In the genomic region with DNA sequence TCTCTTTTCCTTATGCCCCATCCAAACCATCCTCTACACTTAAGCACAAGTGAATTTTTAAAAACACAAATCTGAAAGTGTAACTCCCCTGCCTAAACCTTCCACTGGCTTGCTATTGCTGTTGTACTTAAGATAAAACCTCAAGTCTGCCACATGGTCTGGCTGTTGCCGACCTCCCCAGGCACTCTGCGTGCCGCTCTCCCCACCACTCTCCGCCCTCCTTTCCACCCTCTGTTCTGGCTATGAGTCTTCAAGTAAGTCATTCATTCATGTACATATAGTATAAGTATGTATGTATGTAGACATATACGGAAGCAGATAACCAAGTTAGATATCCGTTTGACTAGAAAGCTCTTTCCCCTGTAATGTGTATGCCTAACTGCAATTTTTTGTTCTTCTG, we compare ENCODE assay signal across 8 cellular contexts.
A peak's percentile ranks its signal among the peaks of the same experiment; 100 is the strongest.
DNase-seq lines count a peak whose midpoint lies in the region; ATAC-seq and TF ChIP-seq lines count a peak whose summit lies in the region.

No MANE protein-coding gene starts in this region.

- intact Hi-C loops in activated CD4-positive, alpha-beta memory T cell treated with anti-CD3 and anti-CD28 coated beads for 36 hours (cut with micrococcal nuclease) = loop anchor here (1.0 to 10.0 kb wide), 16 partner anchors 57 to 849 kb away; a partner anchor contains a TSS
- intact Hi-C loops in A673 (cut with micrococcal nuclease; ENCODE audit: unreplicated experiment) = no loop called here

- peak; percentile 31 for DNase-seq in GM12865 (ENCODE audit: low read depth)
- DNase-seq in activated CD4-positive, alpha-beta memory T cell treated with anti-CD3 and anti-CD28 coated beads for 36 hours = peak; percentile 93
- DNase-seq in natural killer cell treated with Interleukin-12 subunit alpha and Interleukin-12 subunit beta and Interleukin-15 and Interleukin-18, amount 100 ng/mL, for 72 hours (ENCODE audit: low spot score) = peak; percentile 66
- DNase-seq in A673 (ENCODE audit: low spot score) = no peak
- DNase-seq in hepatic stellate cell (ENCODE audit: low spot score) = no peak
- no peak for DNase-seq in NCI-H526 (lab: John Stamatoyannopoulos, UW)

- no peaks in the 10 kb centered on the region for H3K9me3 ChIP-seq in A673 (ENCODE audit: low read depth, low read length, poor library complexity, severe bottlenecking)

- peak overlapping the region; percentile 91 for H3K27ac Mint-ChIP-seq in activated CD4-positive, alpha-beta memory T cell treated with anti-CD3 and anti-CD28 coated beads for 36 hours
- peak overlapping the region; percentile 55 to 67 for H3K27ac Mint-ChIP-seq in natural killer cell treated with Interleukin-12 subunit alpha and Interleukin-12 subunit beta and Interleukin-15 and Interleukin-18, amount 100 ng/mL, for 72 hours

- POLR2A ChIA-PET in activated CD4-positive, alpha-beta memory T cell treated with anti-CD3 and anti-CD28 coated beads for 36 hours (lab: Charles Lee) = interaction anchor here (0.6 to 3.0 kb wide), 12 partner anchors 14 to 510 kb away, joined by 3 to 14 read pairs (median 4); a partner anchor contains a TSS
- POLR2A ChIA-PET in A673 (lab: Charles Lee; ENCODE audit: low non-redundant PET) = no interaction called here

- CTCF ChIA-PET in activated CD4-positive, alpha-beta memory T cell treated with anti-CD3 and anti-CD28 coated beads for 36 hours (lab: Charles Lee) = interaction anchor here (0.9 to 3.1 kb wide), 5 partner anchors 10 to 510 kb away, joined by 3 to 16 read pairs (median 4); no protein-coding TSS in a partner anchor
- CTCF ChIA-PET in A673 (lab: Charles Lee) = no interaction called here

- H3K36me3 Mint-ChIP-seq in activated CD4-positive, alpha-beta memory T cell treated with anti-CD3 and anti-CD28 coated beads for 36 hours = no peaks in the 10 kb centered on the region
- H3K36me3 Mint-ChIP-seq in natural killer cell treated with Interleukin-12 subunit alpha and Interleukin-12 subunit beta and Interleukin-15 and Interleukin-18, amount 100 ng/mL, for 72 hours = no peaks in the 10 kb centered on the region

- H3K27me3 ChIP-seq in A673 (replicated peaks; ENCODE audit: insufficient read depth, low read depth, low read length, poor library complexity) = no peaks in the 10 kb centered on the region

- no peaks in the 10 kb centered on the region for H3K9me3 Mint-ChIP-seq in activated CD4-positive, alpha-beta memory T cell treated with anti-CD3 and anti-CD28 coated beads for 36 hours
- no peaks in the 10 kb centered on the region for H3K9me3 Mint-ChIP-seq in natural killer cell treated with Interleukin-12 subunit alpha and Interleukin-12 subunit beta and Interleukin-15 and Interleukin-18, amount 100 ng/mL, for 72 hours

- H3K27ac ChIP-seq in A673 (ENCODE audit: low read depth, low read length, poor library complexity, severe bottlenecking) = no peak overlapping the region

- peaks cover 78% of the 10 kb centered on the region for H3K4me1 Mint-ChIP-seq in activated CD4-positive, alpha-beta memory T cell treated with anti-CD3 and anti-CD28 coated beads for 36 hours (ENCODE audit: low read depth)
- peaks cover 13 to 36% of the 10 kb centered on the region in 2 donors for H3K4me1 Mint-ChIP-seq in natural killer cell treated with Interleukin-12 subunit alpha and Interleukin-12 subunit beta and Interleukin-15 and Interleukin-18, amount 100 ng/mL, for 72 hours (ENCODE audit: low read depth in 2 of 2)

- no peaks in the 10 kb centered on the region for H3K27me3 Mint-ChIP-seq in activated CD4-positive, alpha-beta memory T cell treated with anti-CD3 and anti-CD28 coated beads for 36 hours
- peaks cover 32 to 36% of the 10 kb centered on the region in 2 donors for H3K27me3 Mint-ChIP-seq in natural killer cell treated with Interleukin-12 subunit alpha and Interleukin-12 subunit beta and Interleukin-15 and Interleukin-18, amount 100 ng/mL, for 72 hours

- no peaks in the 10 kb centered on the region for H3K36me3 ChIP-seq in A673 (ENCODE audit: insufficient read depth, low read length, poor library complexity, severe bottlenecking)

- no peaks in the 10 kb centered on the region for H3K4me1 ChIP-seq in A673 (ENCODE audit: insufficient read depth, low read length, poor library complexity, severe bottlenecking)

- TF ChIP-seq CTCF in GM12865 (IDR thresholded peaks at IDR 0.05; ENCODE audit: insufficient read depth, low read depth, low read length, missing control alignments) (no peak), A673 (conservative IDR thresholded peaks at IDR 0.05; ENCODE audit: low read depth, low read length) (no peak)

- ATAC-seq in HG02798 (IDR thresholded peaks at IDR 0.05; ENCODE audit: poor library complexity, unreplicated experiment) (peak; percentile 50), GM19324 (IDR thresholded peaks at IDR 0.05; ENCODE audit: low FRiP score, unreplicated experiment) (no peak)
- peak; percentile 91 to 98 for ATAC-seq in natural killer cell treated with Interleukin-12 subunit alpha and Interleukin-12 subunit beta and Interleukin-15 and Interleukin-18, amount 100 ng/mL, for 72 hours

- no TSS peak for BruUV-seq in A673 (replicated peaks; lab: Mats Ljungman, UMichigan)

- H3K4me3 ChIP-seq in GM12865 (ENCODE audit: low read depth, low read length) = no peak overlapping the region
- H3K4me3 ChIP-seq in A673 (ENCODE audit: low read depth, low read length, poor library complexity, severe bottlenecking) = no peak overlapping the region

- H3K4me3 Mint-ChIP-seq in activated CD4-positive, alpha-beta memory T cell treated with anti-CD3 and anti-CD28 coated beads for 36 hours = peak overlapping the region; percentile 46
- peak overlapping the region; percentile 64 for H3K4me3 Mint-ChIP-seq in natural killer cell treated with Interleukin-12 subunit alpha and Interleukin-12 subunit beta and Interleukin-15 and Interleukin-18, amount 100 ng/mL, for 72 hours

Comparison
In these comparisons a context has a peak if more than half of its experiments do, and no peak if none do; other contexts are left out.
1. DNase-seq: peak in GM12865 (single experiment), activated CD4-positive, alpha-beta memory T cell treated with anti-CD3 and anti-CD28 coated beads for 36 hours (single experiment) and natural killer cell treated with Interleukin-12 subunit alpha and Interleukin-12 subunit beta and Interleukin-15 and Interleukin-18, amount 100 ng/mL, for 72 hours (single experiment); none in A673 (single experiment), hepatic stellate cell (single experiment) and NCI-H526 (0 of 2).